In the genomic region with DNA sequence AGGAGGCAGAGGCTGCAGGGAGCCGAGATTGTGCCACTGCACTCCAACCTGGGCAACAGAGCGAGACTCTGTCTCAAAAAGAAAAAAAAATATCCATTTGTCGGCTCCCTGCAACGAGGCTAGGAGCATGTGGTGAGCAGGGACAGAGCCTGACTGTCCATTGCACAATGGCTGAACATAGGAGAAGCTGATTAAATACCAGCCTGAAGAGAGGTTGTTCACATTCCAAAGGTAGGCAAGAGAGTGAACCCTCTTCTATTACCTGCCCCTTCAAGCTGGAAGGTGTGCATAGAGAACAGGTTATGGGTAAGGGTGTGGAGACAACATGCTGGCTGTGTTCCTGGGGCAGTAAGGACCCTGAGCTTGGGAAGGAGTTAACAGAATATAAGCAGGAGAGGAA, we compare ENCODE assay signal across 14 cellular contexts.
"Had no signal": no experiment of that assay in that cellular context is flagged by ENCODE, and none has a peak within 500 bp of the region (broad histone marks: within the 10 kb centered on the region; RNA-seq: fewer than 3 reads in every experiment).

No MANE protein-coding gene starts in this region.

- H3K9me3 Mint-ChIP-seq: natural killer cell treated with Interleukin-12 subunit alpha and Interleukin-12 subunit beta and Interleukin-15 and Interleukin-18, amount 100 ng/mL, for 72 hours had no signal

- H3K27ac ChIP-seq: tibial nerve had no signal

- H3K4me3 ChIP-seq: tibial nerve had no signal

- H3K4me3 Mint-ChIP-seq: activated T-helper 1 cell treated with anti-CD3 and anti-CD28 coated beads, Interleukin-12 subunit alpha, Interleukin-12 subunit beta, Interleukin-2, Interleukin-4 antibody, amounts not matched to agents 30 ng/mL and 10 ng/mL and 1 ng/mL, durations not matched to agents 14 hours and 24 hours and 36 hours; natural killer cell treated with Interleukin-12 subunit alpha and Interleukin-12 subunit beta and Interleukin-15 and Interleukin-18, amount 100 ng/mL, for 72 hours had no signal

- H3K9me3 ChIP-seq: SK-N-SH had no signal

- H3K9ac ChIP-seq: SK-N-SH had no signal

- DNase-seq: activated CD4-positive, alpha-beta T cell treated with anti-CD3 and anti-CD28 coated beads, Interleukin-2, amount 50 U/mL, for 1 hour; activated CD4-positive, CD25-positive, alpha-beta regulatory T cell; activated naive CD4-positive, alpha-beta T cell; central memory CD4-positive, alpha-beta T cell; cortex of kidney; effector CD8-positive, alpha-beta T cell; foreskin melanocyte; mammary epithelial cell; nucleus accumbens; SK-N-SH had no signal

- H3K4me2 ChIP-seq: SK-N-SH had no signal

- H3K27me3 ChIP-seq: tibial nerve had no signal

- H3K27ac Mint-ChIP-seq: activated T-helper 1 cell treated with anti-CD3 and anti-CD28 coated beads, Interleukin-12 subunit alpha, Interleukin-12 subunit beta, Interleukin-2, Interleukin-4 antibody, amounts not matched to agents 30 ng/mL and 10 ng/mL and 1 ng/mL, durations not matched to agents 14 hours and 24 hours and 36 hours; natural killer cell treated with Interleukin-12 subunit alpha and Interleukin-12 subunit beta and Interleukin-15 and Interleukin-18, amount 100 ng/mL, for 72 hours had no signal

- H3K27me3 Mint-ChIP-seq: natural killer cell treated with Interleukin-12 subunit alpha and Interleukin-12 subunit beta and Interleukin-15 and Interleukin-18, amount 100 ng/mL, for 72 hours had no signal

- FAIRE-seq: keratinocyte had no signal

- ATAC-seq: natural killer cell treated with Interleukin-12 subunit alpha and Interleukin-12 subunit beta and Interleukin-15 and Interleukin-18, amount 100 ng/mL, for 72 hours had no signal
